ENCODE assay signal across 1 cellular context in the genomic region with DNA sequence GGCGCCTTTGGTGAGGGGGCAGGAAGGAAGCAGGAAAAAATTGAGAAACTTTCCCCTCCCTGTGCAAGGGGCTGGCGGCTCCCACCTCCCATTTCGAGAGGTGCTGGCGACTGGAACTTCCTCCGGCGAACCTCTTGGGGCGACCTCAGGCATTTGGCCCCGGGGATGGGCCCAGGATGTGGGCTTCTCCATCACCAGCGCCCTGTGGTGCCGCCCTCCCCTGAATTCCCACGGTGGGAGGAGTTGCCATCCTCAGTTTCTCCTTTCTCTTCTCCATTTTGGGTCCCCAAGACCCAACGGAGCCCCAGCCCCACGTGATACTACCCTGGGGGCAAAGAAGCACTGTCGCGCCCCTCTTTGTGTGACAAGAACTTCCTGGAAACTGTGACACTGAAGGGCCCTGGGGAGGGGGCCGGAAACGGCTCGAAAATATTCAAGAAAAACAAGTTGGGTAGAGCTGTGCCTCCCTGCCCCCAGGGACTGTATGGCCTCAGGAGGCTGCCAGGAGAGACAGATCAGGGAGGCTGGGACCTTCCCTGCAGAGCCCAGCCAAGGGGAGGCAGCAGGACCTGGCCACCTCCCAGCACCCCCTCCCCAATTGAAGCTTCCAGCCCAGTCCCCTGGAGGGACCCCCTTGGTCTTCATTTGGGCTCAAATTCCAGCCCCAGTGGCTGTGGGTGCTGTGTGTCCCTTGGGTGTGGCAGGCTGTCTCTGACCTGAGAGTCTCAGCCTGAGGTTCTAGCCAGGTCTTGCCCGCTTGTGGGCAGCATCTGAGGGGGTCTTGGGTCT.
TF ChIP-seq lines count a peak whose summit lies in the region.

No MANE protein-coding gene starts in this region.

TF ChIP-seq in SK-N-SH, 30 proteins besides CTCF, POLR2A, EP300 and RAD21 (continued from another document):
- no peak for TF ChIP-seq POLR2AphosphoS5 (IDR thresholded peaks at IDR 0.05; ENCODE audit: low read depth, low read length)
- TF ChIP-seq MEF2A (IDR thresholded peaks at IDR 0.05; ENCODE audit: borderline replicate concordance, low read depth), result no peak
- TF ChIP-seq RXRA (IDR thresholded peaks at IDR 0.05; ENCODE audit: borderline replicate concordance, low read depth), result no peak
- TF ChIP-seq YY1 (IDR thresholded peaks at IDR 0.05; ENCODE audit: low read depth), result no peak
- TF ChIP-seq CHD2 (IDR thresholded peaks at IDR 0.05; ENCODE audit: low read length, partially characterized antibody), result no peak
- TF ChIP-seq, protein P1, sequence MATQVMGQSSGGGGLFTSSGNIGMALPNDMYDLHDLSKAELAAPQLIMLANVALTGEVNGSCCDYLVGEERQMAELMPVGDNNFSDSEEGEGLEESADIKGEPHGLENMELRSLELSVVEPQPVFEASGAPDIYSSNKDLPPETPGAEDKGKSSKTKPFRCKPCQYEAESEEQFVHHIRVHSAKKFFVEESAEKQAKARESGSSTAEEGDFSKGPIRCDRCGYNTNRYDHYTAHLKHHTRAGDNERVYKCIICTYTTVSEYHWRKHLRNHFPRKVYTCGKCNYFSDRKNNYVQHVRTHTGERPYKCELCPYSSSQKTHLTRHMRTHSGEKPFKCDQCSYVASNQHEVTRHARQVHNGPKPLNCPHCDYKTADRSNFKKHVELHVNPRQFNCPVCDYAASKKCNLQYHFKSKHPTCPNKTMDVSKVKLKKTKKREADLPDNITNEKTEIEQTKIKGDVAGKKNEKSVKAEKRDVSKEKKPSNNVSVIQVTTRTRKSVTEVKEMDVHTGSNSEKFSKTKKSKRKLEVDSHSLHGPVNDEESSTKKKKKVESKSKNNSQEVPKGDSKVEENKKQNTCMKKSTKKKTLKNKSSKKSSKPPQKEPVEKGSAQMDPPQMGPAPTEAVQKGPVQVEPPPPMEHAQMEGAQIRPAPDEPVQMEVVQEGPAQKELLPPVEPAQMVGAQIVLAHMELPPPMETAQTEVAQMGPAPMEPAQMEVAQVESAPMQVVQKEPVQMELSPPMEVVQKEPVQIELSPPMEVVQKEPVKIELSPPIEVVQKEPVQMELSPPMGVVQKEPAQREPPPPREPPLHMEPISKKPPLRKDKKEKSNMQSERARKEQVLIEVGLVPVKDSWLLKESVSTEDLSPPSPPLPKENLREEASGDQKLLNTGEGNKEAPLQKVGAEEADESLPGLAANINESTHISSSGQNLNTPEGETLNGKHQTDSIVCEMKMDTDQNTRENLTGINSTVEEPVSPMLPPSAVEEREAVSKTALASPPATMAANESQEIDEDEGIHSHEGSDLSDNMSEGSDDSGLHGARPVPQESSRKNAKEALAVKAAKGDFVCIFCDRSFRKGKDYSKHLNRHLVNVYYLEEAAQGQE (IDR thresholded peaks at IDR 0.05; ENCODE audit: low read depth, low read length), result no peak
- no peak for TF ChIP-seq ELF1 (IDR thresholded peaks at IDR 0.05)
- TF ChIP-seq TAF1 (IDR thresholded peaks at IDR 0.05; ENCODE audit: borderline replicate concordance, low read depth, low read length), result no peak
